ENCODE assay signal across 8 cellular contexts in genomic region chr1:161071886-161072371, GRCh38. TPM values are rescaled to one million over a fixed set of nuclear protein-coding genes. Genes with fewer than 3 reads are reported as not detected.
DNase-seq lines count a peak whose midpoint lies in the region; TF ChIP-seq lines count a peak whose summit lies in the region.

No MANE protein-coding gene starts in this region.

- peaks cover 2% of the 10 kb centered on the region for H3K36me3 Mint-ChIP-seq in glutamatergic neuron (ENCODE audit: unreplicated experiment)

- H3K27ac Mint-ChIP-seq in glutamatergic neuron (ENCODE audit: unreplicated experiment): no peak overlapping the region

- H3K4me3 Mint-ChIP-seq in glutamatergic neuron (ENCODE audit: unreplicated experiment): no peak overlapping the region

- peaks cover 16% of the 10 kb centered on the region for H3K27me3 Mint-ChIP-seq in glutamatergic neuron (ENCODE audit: unreplicated experiment)

- H3K27ac ChIP-seq in 22Rv1: no peak overlapping the region

- no peak overlapping the region for H3K4me3 ChIP-seq in GM12865 (ENCODE audit: low read depth, low read length)
- no peak overlapping the region for H3K4me3 ChIP-seq in retinal pigment epithelial cell (ENCODE audit: low read length)

- TF ChIP-seq CTCF in 22Rv1 (IDR thresholded peaks at IDR 0.05) (peak; percentile 78), GM12865 (IDR thresholded peaks at IDR 0.05; ENCODE audit: insufficient read depth, low read depth, low read length, missing control alignments) (peak; percentile 77), glutamatergic neuron (IDR thresholded peaks at IDR 0.05; ENCODE audit: partially characterized antibody, unreplicated experiment) (peak; percentile 69), retinal pigment epithelial cell (conservative IDR thresholded peaks at IDR 0.05; ENCODE audit: low read depth, low read length) (peak; percentile 71)

- peak; percentile 79 for DNase-seq in GM12865 (ENCODE audit: low read depth)
- DNase-seq in NOMO-1 treated with dmso at 0.1 percent for 144 hours (lab: John Stamatoyannopoulos, UW; ENCODE audit: unreplicated experiment): peak; percentile 18
- peak; percentile 13 for DNase-seq in activated T-helper 1 cell treated with Interleukin-2 at 50 U/mL for 16 hours (ENCODE audit: low read depth)
- DNase-seq in glutamatergic neuron: peak; percentile 72
- no peak for DNase-seq in retinal pigment epithelial cell (ENCODE audit: low read depth)
- no peak for DNase-seq in cortex of kidney (lab: John Stamatoyannopoulos, UW)
- no peak for DNase-seq in DMS79 (lab: John Stamatoyannopoulos, UW)

- no peaks in the 10 kb centered on the region for H3K4me1 Mint-ChIP-seq in glutamatergic neuron (ENCODE audit: low read depth, unreplicated experiment)

- H3K9me3 Mint-ChIP-seq in glutamatergic neuron (ENCODE audit: unreplicated experiment): peaks cover 2% of the 10 kb centered on the region

RNA-seq across cellular contexts. Expression of gene ARHGAP30, which starts 2.2 kb away (rescaled TPM):
- total RNA-seq in glutamatergic neuron (ENCODE audit: unreplicated experiment): not detected

RNA-seq across cellular contexts. Expression of gene NECTIN4, which starts 17.4 kb away (rescaled TPM):
- total RNA-seq in glutamatergic neuron (ENCODE audit: unreplicated experiment): 0.39 TPM

RNA-seq across cellular contexts. Expression of gene USF1, which starts 26.2 kb away (rescaled TPM):
- 158 TPM for total RNA-seq in glutamatergic neuron (ENCODE audit: unreplicated experiment)

RNA-seq across cellular contexts. Expression of gene KLHDC9, which starts 26.2 kb away (rescaled TPM):
- total RNA-seq in glutamatergic neuron (ENCODE audit: unreplicated experiment): 10.9 TPM

RNA-seq across cellular contexts. Expression of gene TSTD1, which starts 33.2 kb away (rescaled TPM):
- 24.2 TPM for total RNA-seq in glutamatergic neuron (ENCODE audit: unreplicated experiment)

Comparison
In these comparisons a context has a peak if more than half of its experiments do, and no peak if none do; other contexts are left out.
1. DNase-seq: peak in GM12865 (single experiment), NOMO-1 treated with dmso at 0.1 percent for 144 hours (single experiment), activated T-helper 1 cell treated with Interleukin-2 at 50 U/mL for 16 hours (single experiment) and glutamatergic neuron (single experiment); none in retinal pigment epithelial cell (single experiment), cortex of kidney (single experiment) and DMS79 (single experiment).
2. Peak in every context shown above with its lines, with median percentiles within 50 percentile points of each other: CTCF ChIP-seq.